ENCODE assay signal across 8 cellular contexts in the genomic region with DNA sequence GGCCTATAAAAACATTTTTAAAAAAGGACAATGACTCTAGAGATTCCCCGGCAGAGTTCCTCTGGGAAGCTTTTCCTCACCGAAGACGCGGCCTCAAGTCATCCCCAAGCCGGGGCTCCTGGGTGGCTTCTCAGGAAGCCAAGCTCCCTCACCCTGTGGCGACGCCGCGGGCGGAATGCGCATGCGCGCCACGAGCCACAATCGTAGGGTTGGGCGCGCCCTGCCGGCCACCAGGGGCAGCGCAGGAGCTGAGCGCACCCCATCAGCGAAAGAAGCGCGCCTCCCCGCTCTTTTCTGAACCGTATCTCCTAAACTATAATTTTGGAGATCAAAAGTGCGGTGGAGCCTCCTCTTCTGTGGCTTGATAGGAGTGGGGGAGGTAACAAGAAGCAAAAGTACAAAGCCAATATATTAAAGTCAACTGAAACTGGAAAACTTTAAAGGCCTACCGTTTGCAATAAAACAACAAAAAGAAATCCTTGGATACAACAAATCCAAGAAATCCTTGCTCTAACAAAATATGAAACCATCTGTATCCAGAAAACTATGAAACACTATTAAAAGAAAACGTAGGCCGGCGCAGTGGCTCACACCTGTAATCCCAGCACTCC. TPM values are rescaled to one million over a fixed set of nuclear protein-coding genes. Genes with fewer than 3 reads are reported as not detected.
DNase-seq lines count a peak whose midpoint lies in the region; ATAC-seq and TF ChIP-seq lines count a peak whose summit lies in the region.

No MANE protein-coding gene starts in this region.

- H3K4me3 Mint-ChIP-seq in activated CD4-positive, alpha-beta T cell treated with anti-CD3 and anti-CD28 coated beads, Interleukin-2, amount 10 ng/mL, durations not matched to agents 7 days and 5 days = peak overlapping the region; percentile 36

- DNase-seq in activated CD4-positive, alpha-beta T cell treated with anti-CD3 and anti-CD28 coated beads, Interleukin-2, amount 10 ng/mL, durations not matched to agents 7 days and 5 days = peak; percentile 90
- DNase-seq in coronary artery (ENCODE audit: low spot score) (peak; percentile 77), medulla oblongata (ENCODE audit: extremely low spot score) (peak; percentile 66), NCI-H2196 treated with DMSO at 0.1 percent for 48 hours (lab: John Stamatoyannopoulos, UW; ENCODE audit: unreplicated experiment) (no peak)
- peak; percentile 91 for DNase-seq in stimulated activated CD8-positive, alpha-beta memory T cell treated with anti-CD3 and anti-CD28 coated beads, Interleukin-15, amount 100 ng/mL, for 24 hours (ENCODE audit: low read depth)

- POLR2A ChIA-PET in activated CD4-positive, alpha-beta T cell treated with anti-CD3 and anti-CD28 coated beads, Interleukin-2, amount 10 ng/mL, durations not matched to agents 7 days and 5 days (lab: Charles Lee) = interaction anchor here (0.6 kb wide), 1 partner anchor 51 kb away, joined by 3 read pairs; no protein-coding TSS in a partner anchor

- no peak for ATAC-seq in HG03520 (IDR thresholded peaks at IDR 0.05; ENCODE audit: unreplicated experiment)
- ATAC-seq in GM21390 (IDR thresholded peaks at IDR 0.05; ENCODE audit: unreplicated experiment) = no peak

- H3K27ac ChIP-seq in coronary artery = no peak overlapping the region

- CTCF ChIA-PET in activated CD4-positive, alpha-beta T cell treated with anti-CD3 and anti-CD28 coated beads, Interleukin-2, amount 10 ng/mL, durations not matched to agents 7 days and 5 days (lab: Charles Lee) = interaction anchor here (0.6 to 1.3 kb wide), 16 partner anchors 10 to 225 kb away, joined by 3 to 10 read pairs (median 4); a partner anchor contains a TSS

- H3K4me3 ChIP-seq in coronary artery = peak overlapping the region; percentile 54

- peaks cover 21% of the 10 kb centered on the region for H3K4me1 Mint-ChIP-seq in activated CD4-positive, alpha-beta T cell treated with anti-CD3 and anti-CD28 coated beads, Interleukin-2, amount 10 ng/mL, durations not matched to agents 7 days and 5 days

- peaks cover 4% of the 10 kb centered on the region for H3K9me3 Mint-ChIP-seq in activated CD4-positive, alpha-beta T cell treated with anti-CD3 and anti-CD28 coated beads, Interleukin-2, amount 10 ng/mL, durations not matched to agents 7 days and 5 days

- H3K27ac Mint-ChIP-seq in activated CD4-positive, alpha-beta T cell treated with anti-CD3 and anti-CD28 coated beads, Interleukin-2, amount 10 ng/mL, durations not matched to agents 7 days and 5 days = peak overlapping the region; percentile 54

- H3K27me3 Mint-ChIP-seq in activated CD4-positive, alpha-beta T cell treated with anti-CD3 and anti-CD28 coated beads, Interleukin-2, amount 10 ng/mL, durations not matched to agents 7 days and 5 days = peaks cover 14% of the 10 kb centered on the region

- no peaks in the 10 kb centered on the region for H3K36me3 Mint-ChIP-seq in activated CD4-positive, alpha-beta T cell treated with anti-CD3 and anti-CD28 coated beads, Interleukin-2, amount 10 ng/mL, durations not matched to agents 7 days and 5 days (ENCODE audit: low read depth)

- TF ChIP-seq CTCF in GM12873 (IDR thresholded peaks at IDR 0.05; ENCODE audit: insufficient read depth, low read depth, low read length, missing control alignments) = peak; percentile 74
- TF ChIP-seq CTCF in coronary artery (IDR thresholded peaks at IDR 0.05) = peak; percentile 55

RNA-seq across cellular contexts. Expression of a gene that starts 17.4 kb away (rescaled TPM):
- total RNA-seq in activated CD4-positive, alpha-beta T cell treated with anti-CD3 and anti-CD28 coated beads, Interleukin-2, amount 10 ng/mL, durations not matched to agents 7 days and 5 days = 10 to 100 TPM; 71.4 to 88.9 TPM

RNA-seq across cellular contexts. Expression of a gene that starts 51.3 kb away (rescaled TPM):
- 10 to 100 TPM; 11.5 to 12.4 TPM for total RNA-seq in activated CD4-positive, alpha-beta T cell treated with anti-CD3 and anti-CD28 coated beads, Interleukin-2, amount 10 ng/mL, durations not matched to agents 7 days and 5 days
